1 cellular context compared by ENCODE assay signal in genomic region chr11:64218628-64219353, GRCh38.
A peak's percentile ranks its signal among the peaks of the same experiment; 100 is the strongest.
TF ChIP-seq lines count a peak whose summit lies in the region.

No MANE protein-coding gene starts in this region.

TF ChIP-seq in HepG2, 621 proteins besides CTCF, POLR2A, EP300 and RAD21 (continued from another document):
- TF ChIP-seq ARID5B (CRISPR knock-in tag; IDR thresholded peaks at IDR 0.05) (0 out of 2 replicates have a peak, but pooled peaks have one; percentile 17), SAP130 (CRISPR knock-in tag; IDR thresholded peaks at IDR 0.05; ENCODE audit: low read depth) (peak; percentile 45), TIGD3 (CRISPR knock-in tag; IDR thresholded peaks at IDR 0.05; ENCODE audit: borderline replicate concordance) (no peak), PHF21A (CRISPR knock-in tag; IDR thresholded peaks at IDR 0.05) (no peak), ZNF777 (CRISPR knock-in tag; IDR thresholded peaks at IDR 0.05) (no peak), ZNF556 (CRISPR knock-in tag; IDR thresholded peaks at IDR 0.05; ENCODE audit: borderline replicate concordance) (0 out of 2 replicates have a peak, but pooled peaks have one; percentile 43), HNF1B (CRISPR knock-in tag; IDR thresholded peaks at IDR 0.05) (no peak), ZNF850 (CRISPR knock-in tag; conservative IDR thresholded peaks at IDR 0.05) (no peak), ZBTB43 (CRISPR knock-in tag; conservative IDR thresholded peaks at IDR 0.05) (no peak), SIX4 (CRISPR knock-in tag; IDR thresholded peaks at IDR 0.05) (no peak), RORA (CRISPR knock-in tag; IDR thresholded peaks at IDR 0.05) (no peak), RBFOX2 (IDR thresholded peaks at IDR 0.05; ENCODE audit: low read depth, low read length) (no peak), FOXP1 (IDR thresholded peaks at IDR 0.05) (no peak), FOXP1 (CRISPR knock-in tag; IDR thresholded peaks at IDR 0.05) (peak; percentile 91), ELF3 (CRISPR knock-in tag; IDR thresholded peaks at IDR 0.05) (peak; percentile 35; the same call in 1 of the 2 replicates), ATF5 (CRISPR knock-in tag; IDR thresholded peaks at IDR 0.05; ENCODE audit: low read depth) (no peak), MTF2 (CRISPR knock-in tag; IDR thresholded peaks at IDR 0.05; ENCODE audit: borderline replicate concordance) (no peak), IKZF5 (CRISPR knock-in tag; IDR thresholded peaks at IDR 0.05) (0 out of 2 replicates have a peak, but pooled peaks have one; percentile 31), SYNCRIP (IDR thresholded peaks at IDR 0.05; ENCODE audit: insufficient read depth, low read depth, low read length) (no peak), THYN1 (CRISPR knock-in tag; IDR thresholded peaks at IDR 0.05; ENCODE audit: borderline replicate concordance, low read depth) (no peak), GABPA (IDR thresholded peaks at IDR 0.05; ENCODE audit: low read depth, low read length) (no peak), GABPA (CRISPR knock-in tag; IDR thresholded peaks at IDR 0.05; ENCODE audit: low read depth) (peak; percentile 20; the same call in 1 of the 2 replicates), ZNF605 (CRISPR knock-in tag; IDR thresholded peaks at IDR 0.05) (no peak), ZNF790 (CRISPR knock-in tag; IDR thresholded peaks at IDR 0.05; ENCODE audit: borderline replicate concordance) (no peak), FOXA3 (CRISPR knock-in tag; IDR thresholded peaks at IDR 0.05) (peak; percentile 79), KLF16 (CRISPR knock-in tag; IDR thresholded peaks at IDR 0.05) (no peak), RARA (CRISPR knock-in tag; IDR thresholded peaks at IDR 0.05) (no peak), PAXIP1 (CRISPR knock-in tag; conservative IDR thresholded peaks at IDR 0.05) (peak; percentile 74), AGO2 (optimal IDR thresholded peaks at IDR 0.05; ENCODE audit: low read depth, low read length) (no peak), FOXA1 (IDR thresholded peaks at IDR 0.05) (no peak), FOXA1 (CRISPR knock-in tag; IDR thresholded peaks at IDR 0.05) (peak; percentile 52), ZBTB8A (CRISPR knock-in tag; IDR thresholded peaks at IDR 0.05; ENCODE audit: borderline replicate concordance, low read depth) (no peak), MLX (CRISPR knock-in tag; IDR thresholded peaks at IDR 0.05) (no peak), ZNF382 (CRISPR knock-in tag; IDR thresholded peaks at IDR 0.05; ENCODE audit: borderline replicate concordance) (no peak), BCL6 (CRISPR knock-in tag; IDR thresholded peaks at IDR 0.05) (peak; percentile 66), SMARCE1 (IDR thresholded peaks at IDR 0.05; ENCODE audit: borderline replicate concordance) (no peak), HIC2 (CRISPR knock-in tag; IDR thresholded peaks at IDR 0.05; ENCODE audit: low read depth) (peak; percentile 92), KLF13 (CRISPR knock-in tag; IDR thresholded peaks at IDR 0.05) (no peak), ZNF891 (CRISPR knock-in tag; IDR thresholded peaks at IDR 0.05) (no peak), SOX6 (IDR thresholded peaks at IDR 0.05) (no peak), SOX6 (CRISPR knock-in tag; IDR thresholded peaks at IDR 0.05) (peak; percentile 38), HNF4G (IDR thresholded peaks at IDR 0.05; ENCODE audit: borderline replicate concordance, low read depth, low read length) (no peak), HNF4G (CRISPR knock-in tag; IDR thresholded peaks at IDR 0.05; ENCODE audit: borderline replicate concordance, low read depth) (no peak), SNAI1 (CRISPR knock-in tag; IDR thresholded peaks at IDR 0.05; ENCODE audit: borderline replicate concordance) (no peak), CHD2 (IDR thresholded peaks at IDR 0.05; ENCODE audit: low read depth, low read length) (no peak)
